Comparison of ENCODE assay signal across 8 cellular contexts in the genomic region with DNA sequence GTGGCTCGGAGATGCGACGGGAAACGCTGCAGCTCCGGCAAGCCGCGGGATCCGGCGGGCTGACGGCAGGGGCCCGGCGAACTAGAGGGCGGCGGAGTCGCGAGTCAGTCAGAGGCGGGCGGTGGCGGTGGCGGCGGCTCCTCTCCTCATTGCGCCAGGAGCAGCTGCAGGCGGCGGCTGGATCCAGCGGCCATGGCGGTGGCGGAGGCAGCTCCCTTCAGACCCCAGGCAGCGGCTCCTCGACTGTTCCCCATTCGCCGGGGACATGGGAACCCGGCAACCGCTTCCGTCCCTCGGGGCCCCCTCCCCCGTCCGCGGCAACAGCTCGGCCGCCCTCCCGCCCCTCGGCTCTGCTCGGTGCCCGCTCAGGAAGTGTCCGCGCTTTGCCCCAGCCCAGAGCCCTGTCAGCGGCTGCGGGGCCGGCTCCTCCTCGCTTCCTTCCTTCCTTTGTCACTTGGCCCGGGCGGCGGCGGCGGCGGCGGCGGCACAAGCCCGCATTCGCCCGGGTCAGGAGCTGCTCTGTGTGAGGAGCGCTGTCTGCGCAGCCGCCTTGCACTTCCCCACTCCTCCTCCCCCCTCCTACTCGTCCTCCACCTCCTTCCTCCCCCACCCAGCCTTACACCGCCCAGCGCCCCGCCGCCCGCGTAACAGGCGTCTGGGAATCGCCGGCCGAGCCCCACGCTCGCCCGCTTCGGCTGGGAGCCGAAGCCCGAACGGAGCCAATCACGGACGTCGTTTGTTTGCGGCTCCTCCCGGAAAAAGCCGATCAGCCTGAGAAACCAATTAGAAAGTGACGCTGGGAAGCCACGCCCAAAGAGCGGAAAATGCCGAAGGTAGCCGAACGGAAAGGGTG. TPM values are rescaled to one million over a fixed set of nuclear protein-coding genes. Genes with fewer than 3 reads are reported as not detected.
A peak's percentile ranks its signal among the peaks of the same experiment; 100 is the strongest.
DNase-seq lines count a peak whose midpoint lies in the region; ATAC-seq, FAIRE-seq and TF ChIP-seq lines count a peak whose summit lies in the region.

A gene (minus strand): TSS at position 525 of the 853 bp plus-strand sequence. CDS start 1,013 bp downstream, outside the sequence.

- H3K4me2 ChIP-seq in osteoblast (ENCODE audit: insufficient read depth, low read length), result peak within 1 kb of the TSS; percentile 92

- no peaks in the 10 kb centered on the region for H3K27me3 ChIP-seq in Caco-2 (replicated peaks; ENCODE audit: control insufficient read depth, insufficient read depth, low read length)
- no peaks in the 10 kb centered on the region for H3K27me3 ChIP-seq in RWPE2 (ENCODE audit: insufficient read depth, poor library complexity, severe bottlenecking)
- no peaks in the 10 kb centered on the region for H3K27me3 ChIP-seq in osteoblast (ENCODE audit: insufficient read depth, low read length)
- no peaks in the 10 kb centered on the region for H3K27me3 ChIP-seq in tibial nerve

- TF ChIP-seq CTCF in Caco-2 (IDR thresholded peaks at IDR 0.05; ENCODE audit: insufficient read depth in 1 of 2, low read depth in 1 of 2, low read length in 1 of 2, severe bottlenecking in 1 of 2, unreplicated experiment in 1 of 2) (no peak), RWPE2 (IDR thresholded peaks at IDR 0.05; ENCODE audit: poor library complexity, severe bottlenecking) (no peak), osteoblast (IDR thresholded peaks at IDR 0.05; ENCODE audit: extremely low read depth, low read depth, low read length) (no peak), tibial nerve (IDR thresholded peaks at IDR 0.05) (no peak)

- peaks cover 43% of the 10 kb centered on the region for H4K20me1 ChIP-seq in osteoblast (ENCODE audit: insufficient read depth, low read length)

- TF ChIP-seq EP300 in tibial nerve (IDR thresholded peaks at IDR 0.05), result peak in 1 of 2 donors; percentile 95

- peak within 1 kb of the TSS; percentile 92 for H2AFZ ChIP-seq in osteoblast (ENCODE audit: low read length)

- no peaks in the 10 kb centered on the region for H3K9me3 ChIP-seq in Caco-2
- no peaks in the 10 kb centered on the region for H3K9me3 ChIP-seq in RWPE2 (ENCODE audit: severe bottlenecking)
- H3K9me3 ChIP-seq in osteoblast (ENCODE audit: low read depth, low read length), result no peaks in the 10 kb centered on the region
- H3K9me3 ChIP-seq in tibial nerve, result no peaks in the 10 kb centered on the region

- no peaks in the 10 kb centered on the region for H3K9me3 Mint-ChIP-seq in Caco-2 (ENCODE audit: unreplicated experiment)

- POLR2A ChIA-PET in Caco-2 (lab: Charles Lee), result interaction anchor here (0.5 to 3.2 kb wide), 16 partner anchors 19 to 502 kb away, joined by 3 to 58 read pairs (median 4); a partner anchor contains a TSS

- H3K4me3 ChIP-seq in Caco-2 (ENCODE audit: low read depth, low read length), result peak within 1 kb of the TSS; percentile 92
- peak within 1 kb of the TSS; percentile 70 for H3K4me3 ChIP-seq in RWPE2 (ENCODE audit: severe bottlenecking)
- peak within 1 kb of the TSS; percentile 96 for H3K4me3 ChIP-seq in osteoblast (ENCODE audit: insufficient read depth, low read length)
- peak within 1 kb of the TSS; percentile 92 to 99 (median 96) for H3K4me3 ChIP-seq in tibial nerve

- H3K36me3 Mint-ChIP-seq in Caco-2 (ENCODE audit: insufficient read depth, unreplicated experiment), result peaks cover 30% of the 10 kb centered on the region

- ATAC-seq in GM19468 (IDR thresholded peaks at IDR 0.05; ENCODE audit: extremely low read depth, unreplicated experiment), result peak; percentile 2
- peak; percentile 58 for ATAC-seq in RWPE2 (ENCODE audit: low read depth)

- peaks cover 15% of the 10 kb centered on the region for H3K4me1 Mint-ChIP-seq in Caco-2 (ENCODE audit: low read depth, unreplicated experiment)

- DNase-seq in Caco-2 (peak; percentile 78 to 79), HTR-8/SVneo (ENCODE audit: insufficient read length, low spot score) (peak; percentile 36), RWPE2 (ENCODE audit: low spot score) (peak; percentile 76), frontal cortex (ENCODE audit: low spot score in 2 of 2) (peak; percentile 87 to 88), osteoblast (ENCODE audit: insufficient read length, low spot score, missing footprints) (peak; percentile 96), tibial nerve (ENCODE audit: low spot score in 2 of 2) (peak in 1 of 2 donors; percentile 37)
- DNase-seq in activated naive CD4-positive, alpha-beta T cell treated with Interleukin-2 at 50 U/mL for 16 hours, result peak; percentile 99

- no peaks in the 10 kb centered on the region for H3K27me3 Mint-ChIP-seq in Caco-2 (ENCODE audit: insufficient read depth, unreplicated experiment)

- H3K36me3 ChIP-seq in Caco-2 (ENCODE audit: control insufficient read depth, insufficient read depth, low read length) (no peaks in the 10 kb centered on the region), RWPE2 (ENCODE audit: low read depth) (peaks cover 68% of the 10 kb centered on the region), osteoblast (ENCODE audit: insufficient read depth, low read length) (no peaks in the 10 kb centered on the region), tibial nerve (peaks cover 0 to 2% (median 0%) of the 10 kb centered on the region in 3 donors)

- intact Hi-C loops in Caco-2 (cut with micrococcal nuclease; ENCODE audit: unreplicated experiment), result loop anchor here (1.0 to 10.0 kb wide), 4 partner anchors 87 to 323 kb away; no protein-coding TSS in a partner anchor

- H3K4me3 Mint-ChIP-seq in Caco-2 (ENCODE audit: unreplicated experiment), result no peak within 1 kb of the TSS

- TF ChIP-seq POLR2A in tibial nerve (IDR thresholded peaks at IDR 0.05), result peak; percentile 44 to 91

- H3K27ac ChIP-seq in RWPE2 (ENCODE audit: poor library complexity, severe bottlenecking) (peak within 1 kb of the TSS; percentile 97), osteoblast (ENCODE audit: low read depth, low read length) (peak within 1 kb of the TSS; percentile 98), tibial nerve (peak within 1 kb of the TSS; percentile 99 to 100 (median 100))

- WGBS in tibial nerve, 2 donors, result 1% methylated on average over 65 to 89 of the region's 94 CpGs

- peaks cover 69% of the 10 kb centered on the region for H3K79me2 ChIP-seq in osteoblast (ENCODE audit: insufficient read depth, low read length)

- H3K27ac Mint-ChIP-seq in Caco-2 (ENCODE audit: unreplicated experiment), result no peak within 1 kb of the TSS

- FAIRE-seq in HTR-8/SVneo (lab: Jason Lieb, UNC) (peak; percentile 98), frontal cortex (lab: Jason Lieb, UNC) (peak; percentile 98)

- CTCF ChIA-PET in Caco-2 (lab: Charles Lee), result no interaction called here

- BruUV-seq in Caco-2 (replicated peaks; lab: Mats Ljungman, UMichigan), result no TSS peak

- peaks cover 23% of the 10 kb centered on the region for H3K4me1 ChIP-seq in Caco-2
- H3K4me1 ChIP-seq in RWPE2 (ENCODE audit: insufficient read depth, poor library complexity, severe bottlenecking), result peaks cover 22% of the 10 kb centered on the region
- peaks cover 23% of the 10 kb centered on the region for H3K4me1 ChIP-seq in osteoblast (ENCODE audit: insufficient read depth, low read length)
- H3K4me1 ChIP-seq in tibial nerve, result peaks cover 0 to 46% (median 36%) of the 10 kb centered on the region in 4 donors

RNA-seq across cellular contexts. Expression of the gene that starts here (rescaled TPM):
- total RNA-seq in Caco-2 (2022) (55.2 and 56.4 TPM in 2 replicates), frontal cortex (141 TPM), osteoblast (79.9 and 87.9 TPM in 2 replicates), tibial nerve (10 to 100 TPM; 22.6 to 39.3 (median 28.5) TPM)
